In the genomic region with DNA sequence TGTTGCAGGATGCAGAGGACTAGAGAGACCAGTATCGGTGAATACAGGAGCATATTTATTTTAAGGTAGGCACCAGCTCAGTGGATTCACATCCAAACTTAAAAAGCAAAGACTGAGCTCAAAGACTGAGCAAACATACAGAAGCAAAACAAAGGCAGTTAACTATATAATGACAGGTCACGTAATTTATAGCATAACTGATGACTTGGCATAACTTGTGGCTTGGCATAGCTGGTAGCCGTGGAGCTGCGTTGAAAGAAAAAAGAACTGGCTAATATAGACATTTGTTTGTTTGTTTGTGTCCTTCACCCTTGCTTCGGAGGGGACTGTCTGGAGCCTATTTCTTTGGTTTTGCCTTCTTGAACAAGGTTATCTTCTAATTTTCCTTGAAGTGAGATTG, we compare ENCODE assay signal across 2 cellular contexts.
A peak's percentile ranks its signal among the peaks of the same experiment; 100 is the strongest.
TF ChIP-seq lines count a peak whose summit lies in the region.

No MANE protein-coding gene starts in this region.

TF ChIP-seq in IMR-90, 13 proteins besides CTCF, POLR2A, EP300 and RAD21:
- TF ChIP-seq MAFK (IDR thresholded peaks at IDR 0.05; ENCODE audit: low read depth, low read length) (peak; percentile 69), MXI1 (IDR thresholded peaks at IDR 0.05; ENCODE audit: borderline replicate concordance, low read depth, low read length) (no peak)

TF ChIP-seq in H1, 55 proteins besides CTCF, POLR2A, EP300 and RAD21:
- TF ChIP-seq MAFK (IDR thresholded peaks at IDR 0.05; ENCODE audit: low read depth, low read length) (0 out of 2 replicates have a peak, but pooled peaks have one; percentile 15), BCL11A (IDR thresholded peaks at IDR 0.05; ENCODE audit: low read depth in 2 of 2, low read length in 2 of 2) (no peak)
